ENCODE assay signal across 19 cellular contexts in the genomic region with DNA sequence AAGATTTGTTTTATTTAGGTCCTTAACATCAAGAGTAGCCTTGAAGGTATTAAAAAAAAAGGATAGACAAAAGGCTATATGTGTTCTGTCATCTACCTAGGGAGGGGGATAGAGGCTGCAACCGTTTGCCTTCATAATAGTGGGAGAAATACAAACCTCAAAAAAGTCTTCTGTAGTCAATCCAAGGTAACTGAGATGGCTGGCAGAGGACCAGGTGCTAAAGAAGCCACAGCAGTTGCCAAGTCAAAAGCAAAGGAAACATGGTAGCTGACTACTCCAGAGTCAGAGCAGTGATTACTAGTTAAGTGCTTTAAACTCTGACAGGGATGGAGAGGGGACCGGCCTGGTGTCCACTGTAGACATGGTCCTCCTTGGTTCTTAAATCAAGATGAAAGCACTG.
A peak's percentile ranks its signal among the peaks of the same experiment; 100 is the strongest.
DNase-seq lines count a peak whose midpoint lies in the region; ATAC-seq and TF ChIP-seq lines count a peak whose summit lies in the region.
"Had no signal": no experiment of that assay in that cellular context is flagged by ENCODE, and none has a peak within 500 bp of the region (broad histone marks: within the 10 kb centered on the region; RNA-seq: fewer than 3 reads in every experiment).

No MANE protein-coding gene starts in this region.

- H3K27me3 ChIP-seq in cardiac muscle cell = no peaks in the 10 kb centered on the region
- no peaks in the 10 kb centered on the region for H3K27me3 ChIP-seq in thyroid gland
- H3K27me3 ChIP-seq: BE2C had no signal

- H3K9me3 Mint-ChIP-seq in brain = no peaks in the 10 kb centered on the region
- H3K9me3 Mint-ChIP-seq: CD4-positive, CD25-positive, alpha-beta regulatory T cell; CD8-positive, alpha-beta memory T cell had no signal

- H3K36me3 Mint-ChIP-seq in brain = no peaks in the 10 kb centered on the region
- H3K36me3 Mint-ChIP-seq: CD4-positive, CD25-positive, alpha-beta regulatory T cell had no signal

- H3K9me3 ChIP-seq in cardiac muscle cell (ENCODE audit: low read depth) (no peaks in the 10 kb centered on the region), thyroid gland (no peaks in the 10 kb centered on the region)
- H3K9me3 ChIP-seq: BE2C, HAP-1 had no signal

- no peak overlapping the region for H3K4me3 Mint-ChIP-seq in brain
- H3K4me3 Mint-ChIP-seq: CD4-positive, CD25-positive, alpha-beta regulatory T cell; CD8-positive, alpha-beta memory T cell had no signal

- no peak overlapping the region for H3K4me3 ChIP-seq in cardiac muscle cell
- H3K4me3 ChIP-seq in thyroid gland (replicated peaks in 1 of 3) = no peak overlapping the region
- H3K4me3 ChIP-seq: GM23248, HAP-1 had no signal

- no peak for TF ChIP-seq POLR2A in thyroid gland (IDR thresholded peaks at IDR 0.05)

- H3K36me3 ChIP-seq in cardiac muscle cell (no peaks in the 10 kb centered on the region), thyroid gland (no peaks in the 10 kb centered on the region)
- H3K36me3 ChIP-seq: BE2C, HAP-1 had no signal

- peak overlapping the region; percentile 21 for H3K27ac ChIP-seq in cardiac muscle cell
- H3K27ac ChIP-seq in thyroid gland = no peak overlapping the region
- H3K27ac ChIP-seq: GM23248, HL-60 had no signal

- H3K4me1 Mint-ChIP-seq in brain = peaks cover 36% of the 10 kb centered on the region
- H3K4me1 Mint-ChIP-seq: CD4-positive, CD25-positive, alpha-beta regulatory T cell; CD8-positive, alpha-beta memory T cell had no signal

- DNase-seq in cardiac muscle cell (ENCODE audit: low read depth in 1 of 2, low spot score in 1 of 2) (no peak), Right ventricle myocardium superior (no peak), NCI-H446 (lab: John Stamatoyannopoulos, UW) (peak; percentile 42 to 68), thyroid gland (no peak), NCI-H345 treated with DMSO at 0.1 percent for 48 hours (lab: John Stamatoyannopoulos, UW; ENCODE audit: unreplicated experiment) (no peak), globus pallidus (ENCODE audit: low spot score) (no peak)
- DNase-seq: ACHN; BE2C; C1 segment of cervical spinal cord; CD4-positive, CD25-positive, alpha-beta regulatory T cell; CD8-positive, alpha-beta memory T cell; COR-L47; DMS153; DMS79; GDM1 had no signal

- ATAC-seq in Right ventricle myocardium superior (ENCODE audit: poor library complexity) = no peak

- WGBS in thyroid gland, 2 donors = 52 to 58% methylated on average over 2 of the region's 2 CpGs

- no peak for TF ChIP-seq CTCF in cardiac muscle cell (IDR thresholded peaks at IDR 0.05; ENCODE audit: low read depth, low read length)
- TF ChIP-seq CTCF in brain (conservative IDR thresholded peaks at IDR 0.05) = no peak
- no peak for TF ChIP-seq CTCF in thyroid gland (IDR thresholded peaks at IDR 0.05)

- H3K27me3 Mint-ChIP-seq in brain = no peaks in the 10 kb centered on the region
- H3K27me3 Mint-ChIP-seq: CD8-positive, alpha-beta memory T cell had no signal

- H3K4me1 ChIP-seq in cardiac muscle cell (ENCODE audit: low read depth) (peaks cover 26% of the 10 kb centered on the region), thyroid gland (no peaks in the 10 kb centered on the region)
- H3K4me1 ChIP-seq: HAP-1 had no signal

- peak overlapping the region in 3 of 5 experiments; percentile 13 to 54 (median 28) for H3K27ac Mint-ChIP-seq in brain
- H3K27ac Mint-ChIP-seq: CD4-positive, CD25-positive, alpha-beta regulatory T cell; CD8-positive, alpha-beta memory T cell had no signal

- intact Hi-C loops in Right ventricle myocardium superior (cut with DNase I) (no loop called here), thyroid gland (cut with DNase I) (no loop called here)

Comparison
In these comparisons a context has a peak if more than half of its experiments do, and no peak if none do; other contexts are left out.
1. DNase-seq: peak in NCI-H446 (2 of 2); none in cardiac muscle cell (0 of 2), Right ventricle myocardium superior (single experiment), thyroid gland (0 of 2), NCI-H345 treated with DMSO at 0.1 percent for 48 hours (single experiment) and globus pallidus (single experiment).